8 cellular contexts compared by ENCODE assay signal in the genomic region with DNA sequence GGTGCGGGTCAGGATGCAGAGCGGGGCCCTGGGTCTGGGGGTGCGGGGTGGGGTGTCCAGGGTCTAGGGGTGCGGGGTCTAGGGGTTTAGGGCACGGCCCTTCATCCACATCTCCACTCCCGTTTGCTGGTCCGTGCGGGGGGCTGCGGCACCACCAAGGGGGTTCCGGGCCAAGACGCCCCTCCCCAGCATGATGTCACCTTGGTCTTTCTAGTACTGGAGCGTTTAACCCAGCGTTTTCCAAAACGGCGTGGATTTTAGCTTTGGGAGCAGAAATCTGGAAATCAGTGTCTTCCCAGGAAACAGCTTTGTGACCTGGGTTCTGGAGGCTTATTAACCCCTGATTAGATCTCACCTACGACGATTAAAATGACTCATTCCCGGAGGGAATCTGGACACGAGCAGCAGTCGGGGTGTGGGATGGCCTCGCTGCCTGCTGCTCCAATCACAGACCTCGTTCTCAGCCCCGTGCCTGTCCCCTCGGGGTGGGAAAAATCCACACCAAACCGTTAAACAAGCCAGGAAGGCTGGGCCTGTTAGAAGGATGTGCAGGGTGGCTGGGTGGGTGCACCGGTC. TPM values are rescaled to one million over a fixed set of nuclear protein-coding genes. Genes with fewer than 3 reads are reported as not detected.
DNase-seq lines count a peak whose midpoint lies in the region; ATAC-seq and TF ChIP-seq lines count a peak whose summit lies in the region.

No MANE protein-coding gene starts in this region.

- H3K9me3 Mint-ChIP-seq in chondrocyte (ENCODE audit: low read depth) = no peaks in the 10 kb centered on the region

- no peaks in the 10 kb centered on the region for H3K36me3 Mint-ChIP-seq in chondrocyte (ENCODE audit: low read depth)

- ATAC-seq in left lung (peak; percentile 24), GM21367 (IDR thresholded peaks at IDR 0.05; ENCODE audit: unreplicated experiment) (no peak)

- peak; percentile 46 for DNase-seq in DMS 273 (lab: John Stamatoyannopoulos, UW; ENCODE audit: unreplicated experiment)
- no peak for DNase-seq in DMS 273 treated with DMSO at 0.1 percent for 48 hours (lab: John Stamatoyannopoulos, UW)
- no peak for DNase-seq in NT2/D1 (ENCODE audit: low read depth, low spot score)
- DNase-seq in chondrocyte (ENCODE audit: low spot score) = peak; percentile 65
- DNase-seq in left lung = peak in 1 of 2 donors; percentile 72
- DNase-seq in substantia nigra (lab: John Stamatoyannopoulos, UW) = peak in 2 of 49 donors; percentile 25 to 37
- no peak for DNase-seq in effector CD8-positive, alpha-beta T cell (lab: John Stamatoyannopoulos, UW)

- H3K27me3 ChIP-seq in NT2/D1 (ENCODE audit: insufficient read depth, insufficient read length) = no peaks in the 10 kb centered on the region
- H3K27me3 ChIP-seq in left lung = no peaks in the 10 kb centered on the region

- H3K27me3 Mint-ChIP-seq in chondrocyte (ENCODE audit: low read depth) = no peaks in the 10 kb centered on the region

- intact Hi-C loops in left lung (cut with DNase I) = no loop called here

- peak overlapping the region; percentile 78 for H3K27ac Mint-ChIP-seq in chondrocyte (ENCODE audit: unreplicated experiment)

- H3K9me3 ChIP-seq in NT2/D1 (ENCODE audit: insufficient read depth, low read length) = no peaks in the 10 kb centered on the region
- no peaks in the 10 kb centered on the region for H3K9me3 ChIP-seq in left lung

- H3K4me1 ChIP-seq in NT2/D1 (ENCODE audit: insufficient read depth, insufficient read length) (peaks cover 20% of the 10 kb centered on the region), left lung (peaks cover 35 to 61% of the 10 kb centered on the region in 2 donors)

- TF ChIP-seq CTCF in chondrocyte (IDR thresholded peaks at IDR 0.05) (no peak), left lung (IDR thresholded peaks at IDR 0.05) (no peak)

- peak overlapping the region; percentile 85 for H3K4me3 Mint-ChIP-seq in chondrocyte (ENCODE audit: unreplicated experiment)

- H3K4me3 ChIP-seq in NT2/D1 (ENCODE audit: insufficient read length, low read depth) = peak overlapping the region; percentile 74
- peak overlapping the region; percentile 54 to 66 for H3K4me3 ChIP-seq in left lung

- H3K36me3 ChIP-seq in NT2/D1 (ENCODE audit: insufficient read depth, insufficient read length, low read length) (peaks cover 36% of the 10 kb centered on the region), left lung (peaks cover 0 to 17% of the 10 kb centered on the region in 2 donors)

- H3K27ac ChIP-seq in left lung (peak overlapping the region; percentile 79 to 87), substantia nigra (ENCODE audit: low read depth, low read length, poor library complexity, severe bottlenecking) (peak overlapping the region; percentile 16)

- H3K9ac ChIP-seq in NT2/D1 (ENCODE audit: insufficient read length, low read depth) = peak overlapping the region; percentile 86

- peaks cover 28% of the 10 kb centered on the region for H3K4me1 Mint-ChIP-seq in chondrocyte (ENCODE audit: low read depth)

RNA-seq across cellular contexts. Expression of a gene that starts 0.8 kb away (rescaled TPM):
- total RNA-seq in chondrocyte (62.0 to 72.0 TPM (median 69.7 TPM) in 3 replicates), left lung (10 to 100 TPM; 97.1 to 98.4 TPM)

RNA-seq across cellular contexts. Expression of a gene that starts 15.8 kb away (rescaled TPM):
- total RNA-seq in chondrocyte (87.6 to 115 TPM (median 90.3 TPM) in 3 replicates), left lung (10 to 100 TPM; 92.7 to 94.2 TPM)

Comparison
In these comparisons a context has a peak if more than half of its experiments do, and no peak if none do; other contexts are left out.
1. DNase-seq: peak in DMS 273 (single experiment) and chondrocyte (single experiment); none in DMS 273 treated with DMSO at 0.1 percent for 48 hours (single experiment), NT2/D1 (single experiment) and effector CD8-positive, alpha-beta T cell (single experiment).